In the genomic region with DNA sequence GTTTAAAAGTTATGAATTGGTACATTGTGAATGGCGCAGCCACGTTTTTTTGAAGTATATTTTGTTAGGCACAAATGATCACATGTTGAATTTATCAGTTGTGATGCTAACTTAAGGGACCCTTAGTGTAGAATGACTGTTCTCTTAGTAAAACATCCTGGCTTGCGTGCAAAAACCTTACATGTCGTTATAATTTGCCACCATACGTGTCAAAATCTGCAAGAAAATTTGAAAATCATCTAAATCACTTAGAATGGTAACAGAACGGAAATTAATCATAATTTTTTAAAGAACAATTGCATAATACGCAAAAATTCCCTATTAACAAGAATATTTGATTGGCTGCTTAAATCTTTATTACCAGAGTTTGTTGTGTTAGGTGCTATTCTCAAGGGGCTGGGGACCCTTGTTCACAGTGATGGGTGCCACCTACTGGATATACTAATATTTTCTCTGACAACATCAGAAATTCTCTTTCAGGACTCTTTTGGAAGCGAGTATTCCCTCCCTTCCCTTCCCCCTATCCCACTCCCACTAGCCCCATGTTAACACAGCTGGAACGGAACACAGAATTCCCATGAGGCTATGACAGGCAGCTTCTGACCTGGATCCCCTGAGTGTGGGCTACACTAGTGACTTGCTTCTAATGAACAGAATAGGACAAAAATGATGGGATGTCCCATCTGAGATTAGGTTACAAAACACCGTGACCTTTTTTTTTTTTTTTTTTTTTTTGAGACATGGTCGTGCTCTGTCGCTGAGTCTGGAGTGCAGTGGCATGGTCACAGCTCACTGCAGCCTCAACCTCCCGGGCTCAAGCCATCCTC, we compare ENCODE assay signal across 8 cellular contexts.
DNase-seq lines count a peak whose midpoint lies in the region; ATAC-seq, FAIRE-seq and TF ChIP-seq lines count a peak whose summit lies in the region.

No MANE protein-coding gene starts in this region.

- H3K9me2 ChIP-seq in SU-DHL-6 (replicated peaks; ENCODE audit: insufficient read depth, low read length) = no peaks in the 10 kb centered on the region

- H3K27ac Mint-ChIP-seq in IgD-negative memory B cell = peak overlapping the region in 2 of 3 donors; percentile 38 to 55

- H3F3A ChIP-seq in SU-DHL-6 (ENCODE audit: insufficient read depth) = no peaks in the 10 kb centered on the region

- H3K27ac ChIP-seq in SU-DHL-6 (ENCODE audit: low read depth, low read length) = no peak overlapping the region
- no peak overlapping the region for H3K27ac ChIP-seq in cardiac muscle cell
- H3K27ac ChIP-seq in small intestine (ENCODE audit: low read depth in 1 of 2, low read length in 1 of 2) = no peak overlapping the region

- no peaks in the 10 kb centered on the region for H3K4me1 ChIP-seq in cardiac muscle cell (ENCODE audit: low read depth)
- H3K4me1 ChIP-seq in small intestine (ENCODE audit: control insufficient read depth in 2 of 2, insufficient read depth in 1 of 2, low read depth in 1 of 2, low read length in 1 of 2) = no peaks in the 10 kb centered on the region

- no peaks in the 10 kb centered on the region for H3K79me2 ChIP-seq in SU-DHL-6 (ENCODE audit: insufficient read depth, low read length)

- H3K4me2 ChIP-seq in SU-DHL-6 (ENCODE audit: low read depth, low read length, poor library complexity, severe bottlenecking) = no peak overlapping the region

- no peaks in the 10 kb centered on the region for H3K9me3 Mint-ChIP-seq in IgD-negative memory B cell

- 51 to 59% (median 55%) methylated on average over 11 to 13 of the region's 13 CpGs for WGBS in small intestine, 3 donors

- H3K4me3 Mint-ChIP-seq in IgD-negative memory B cell = peak overlapping the region in 1 of 4 donors; percentile 83

- DNase-seq in D341Med (ENCODE audit: low spot score) (peak; percentile 58), cardiac muscle cell (ENCODE audit: low read depth in 1 of 2, low spot score in 1 of 2) (peak; percentile 57 to 60), small intestine (peak; percentile 17), COLO668 (lab: John Stamatoyannopoulos, UW; ENCODE audit: unreplicated experiment) (no peak)

- H3K27me3 ChIP-seq in SU-DHL-6 (ENCODE audit: low read length) = no peaks in the 10 kb centered on the region
- H3K27me3 ChIP-seq in cardiac muscle cell = no peaks in the 10 kb centered on the region
- H3K27me3 ChIP-seq in small intestine (ENCODE audit: control insufficient read depth in 2 of 2, insufficient read depth in 2 of 2, low read length in 2 of 2) = no peaks in the 10 kb centered on the region

- no peak overlapping the region for H2AFZ ChIP-seq in SU-DHL-6 (ENCODE audit: low read depth, low read length, severe bottlenecking)

- peak; percentile 31 for TF ChIP-seq CTCF in SU-DHL-6 (IDR thresholded peaks at IDR 0.05; ENCODE audit: insufficient read depth, low read length, poor library complexity, severe bottlenecking)
- peak; percentile 21 for TF ChIP-seq CTCF in cardiac muscle cell (IDR thresholded peaks at IDR 0.05; ENCODE audit: low read depth, low read length)

- H3K9me3 ChIP-seq in SU-DHL-6 (ENCODE audit: insufficient read depth, low read length) (no peaks in the 10 kb centered on the region), cardiac muscle cell (ENCODE audit: low read depth) (no peaks in the 10 kb centered on the region), small intestine (ENCODE audit: control insufficient read depth, low read depth) (no peaks in the 10 kb centered on the region)

- H3K4me3 ChIP-seq in SU-DHL-6 (ENCODE audit: insufficient read depth, low read length, poor library complexity, severe bottlenecking) = no peak overlapping the region
- H3K4me3 ChIP-seq in cardiac muscle cell = no peak overlapping the region
- H3K4me3 ChIP-seq in small intestine (ENCODE audit: low read depth in 1 of 2, low read length in 2 of 2) = no peak overlapping the region

- peaks cover 14 to 25% (median 19%) of the 10 kb centered on the region in 3 donors for H3K4me1 Mint-ChIP-seq in IgD-negative memory B cell

- H3K36me3 Mint-ChIP-seq in IgD-negative memory B cell = no peaks in the 10 kb centered on the region

- ATAC-seq in GM19043 (IDR thresholded peaks at IDR 0.05; ENCODE audit: low read depth, unreplicated experiment) = peak; percentile 11
- no peak for ATAC-seq in GM21619 (IDR thresholded peaks at IDR 0.05; ENCODE audit: unreplicated experiment)

- no peaks in the 10 kb centered on the region for H4K20me1 ChIP-seq in SU-DHL-6 (ENCODE audit: low read depth, low read length)

- H3K36me3 ChIP-seq in SU-DHL-6 (ENCODE audit: low read length) = no peaks in the 10 kb centered on the region
- no peaks in the 10 kb centered on the region for H3K36me3 ChIP-seq in cardiac muscle cell
- H3K36me3 ChIP-seq in small intestine (ENCODE audit: control insufficient read depth in 2 of 2, insufficient read depth in 2 of 2, low read length in 2 of 2) = no peaks in the 10 kb centered on the region

- H3K9ac ChIP-seq in SU-DHL-6 (ENCODE audit: low read length) = no peak overlapping the region

- peaks cover 3% of the 10 kb centered on the region for H3K27me3 Mint-ChIP-seq in IgD-negative memory B cell

- FAIRE-seq in small intestine (lab: Jason Lieb, UNC) = no peak
